22 cellular contexts compared by ENCODE assay signal in the genomic region with DNA sequence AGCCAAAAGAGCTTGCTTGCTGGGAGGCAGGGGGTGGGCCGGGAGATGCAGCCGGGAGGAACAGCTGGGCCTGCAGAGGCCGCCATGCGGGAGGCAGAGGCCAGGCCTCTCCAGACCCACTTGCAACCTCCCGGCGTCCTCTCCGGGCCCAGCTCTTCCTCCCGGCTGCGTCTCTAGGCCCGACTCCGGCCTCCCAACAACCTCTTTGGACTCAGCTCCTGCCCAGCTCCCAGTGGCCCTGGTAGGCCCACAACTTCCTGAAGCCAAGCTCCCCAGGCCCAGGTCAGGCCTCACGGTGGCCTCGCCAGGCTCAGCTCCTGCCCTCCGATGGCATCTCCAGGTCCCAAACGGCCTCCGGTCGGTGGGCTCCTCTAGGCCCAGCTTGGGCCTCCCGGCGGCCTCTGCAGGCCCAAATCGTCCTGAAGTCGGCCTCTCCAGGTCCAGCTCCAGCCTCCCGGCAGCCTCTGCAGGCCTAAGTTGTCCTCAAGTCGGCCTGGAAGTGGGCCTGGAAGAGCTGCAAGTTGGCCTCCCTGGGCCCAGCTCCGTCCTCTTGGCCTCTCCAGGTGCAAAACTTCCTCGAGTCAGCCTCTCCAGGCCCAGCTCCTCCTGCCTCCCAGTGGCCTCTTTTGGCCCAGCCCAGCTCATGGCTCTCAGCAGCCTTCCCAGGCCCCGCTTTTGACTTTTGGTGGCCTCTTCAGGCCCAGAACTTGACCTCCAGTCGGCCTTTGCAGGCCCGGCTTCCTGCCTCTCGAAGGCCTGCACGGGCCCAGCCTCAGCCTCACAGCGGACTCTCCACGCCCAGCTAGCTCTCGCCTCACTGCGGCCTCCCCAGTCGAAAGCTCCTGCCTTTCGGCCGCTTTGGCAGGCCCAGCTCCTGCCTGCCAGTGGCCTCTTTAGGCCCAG. TPM values are rescaled to one million over a fixed set of nuclear protein-coding genes. Genes with fewer than 3 reads are reported as not detected.
"Had no signal": no experiment of that assay in that cellular context is flagged by ENCODE, and none has a peak within 500 bp of the region (broad histone marks: within the 10 kb centered on the region; RNA-seq: fewer than 3 reads in every experiment).

No MANE protein-coding gene starts in this region.

RNA-seq across cellular contexts. Expression of a gene that starts 58.4 kb away (rescaled TPM):
- total RNA-seq: naive thymus-derived CD8-positive, alpha-beta T cell; natural killer cell treated with Interleukin-12 subunit alpha and Interleukin-12 subunit beta and Interleukin-15 and Interleukin-18, amount 100 ng/mL, for 72 hours; omental fat pad; osteocyte; pancreas; posterior vena cava; prostate gland; pulmonary artery endothelial cell; right atrium auricular region; sciatic nerve; smooth muscle cell; spleen; stomach; subcutaneous adipose tissue; temporal lobe; thoracic aorta; thyroid gland; tibial nerve; upper lobe of left lung; ureter; vagina had no signal
- polyA plus RNA-seq: naive thymus-derived CD8-positive, alpha-beta T cell; neural cell; pancreas; smooth muscle cell; spleen; stomach had no signal
